In genomic region chr16:57390635-57391307, GRCh38 we compare ENCODE assay signal across 1 cellular context.
TF ChIP-seq lines count a peak whose summit lies in the region.

No MANE protein-coding gene starts in this region.

TF ChIP-seq in endothelial cell of umbilical vein, 7 proteins besides CTCF, POLR2A, EP300 and RAD21:
- no peak for TF ChIP-seq EZH2 (IDR thresholded peaks at IDR 0.05; ENCODE audit: borderline replicate concordance, low read depth, low read length, severe bottlenecking)
- no peak for TF ChIP-seq FOS (IDR thresholded peaks at IDR 0.05; ENCODE audit: borderline replicate concordance, insufficient read depth, low read length)
- TF ChIP-seq JUN (IDR thresholded peaks at IDR 0.05; ENCODE audit: borderline replicate concordance, insufficient read depth, insufficient read length, low read depth), result no peak
- no peak for TF ChIP-seq MYC (IDR thresholded peaks at IDR 0.05; ENCODE audit: low read depth, low read length)
- TF ChIP-seq MAX (IDR thresholded peaks at IDR 0.05; ENCODE audit: insufficient read depth, insufficient read length), result no peak
- no peak for TF ChIP-seq GATA2 (IDR thresholded peaks at IDR 0.05; ENCODE audit: insufficient read depth, insufficient read length, low read depth, low read length)
- no peak for TF ChIP-seq POLR2AphosphoS5 (IDR thresholded peaks at IDR 0.05; ENCODE audit: insufficient read depth, low read depth, low read length)
TF ChIP-seq in endothelial cell of umbilical vein: peak in this region for 0.
